22 cellular contexts compared by ENCODE assay signal in genomic region chr9:137787786-137788505, GRCh38.
A peak's percentile ranks its signal among the peaks of the same experiment; 100 is the strongest.
DNase-seq lines count a peak whose midpoint lies in the region; ATAC-seq and TF ChIP-seq lines count a peak whose summit lies in the region.
"Had no signal": no experiment of that assay in that cellular context is flagged by ENCODE, and none has a peak within 500 bp of the region (broad histone marks: within the 10 kb centered on the region; RNA-seq: fewer than 3 reads in every experiment).

No MANE protein-coding gene starts in this region.

- no peaks in the 10 kb centered on the region for H3K9me3 Mint-ChIP-seq in Calu3 (ENCODE audit: low read depth, unreplicated experiment)
- peaks cover 19% of the 10 kb centered on the region for H3K9me3 Mint-ChIP-seq in glutamatergic neuron (ENCODE audit: unreplicated experiment)
- H3K9me3 Mint-ChIP-seq: activated naive CD8-positive, alpha-beta T cell treated with anti-CD3 and anti-CD28 coated beads, Interleukin-2, amount 10 ng/mL, durations not matched to agents 7 days and 5 days; naive thymus-derived CD8-positive, alpha-beta T cell had no signal

- CTCF ChIA-PET in Calu3 (lab: Charles Lee): no interaction called here

- H3K27ac Mint-ChIP-seq in Calu3 (ENCODE audit: unreplicated experiment) (peak overlapping the region; percentile 22), glutamatergic neuron (ENCODE audit: unreplicated experiment) (peak overlapping the region; percentile 14)
- H3K27ac Mint-ChIP-seq: activated naive CD8-positive, alpha-beta T cell treated with anti-CD3 and anti-CD28 coated beads, Interleukin-2, amount 10 ng/mL, durations not matched to agents 7 days and 5 days had no signal

- H3K4me3 ChIP-seq in HUES6 (ENCODE audit: low read depth, low read length) (no peak overlapping the region), sigmoid colon (no peak overlapping the region)
- H3K4me3 ChIP-seq: lung, prostate gland, spleen had no signal

- no peak for TF ChIP-seq CTCF in Calu3 (IDR thresholded peaks at IDR 0.05; ENCODE audit: unreplicated experiment)
- no peak for TF ChIP-seq CTCF in glutamatergic neuron (IDR thresholded peaks at IDR 0.05; ENCODE audit: partially characterized antibody, unreplicated experiment)
- TF ChIP-seq CTCF in sigmoid colon (IDR thresholded peaks at IDR 0.05): no peak

- no peak for TF ChIP-seq POLR2A in sigmoid colon (IDR thresholded peaks at IDR 0.05)

- H3K27ac ChIP-seq in HUES6 (ENCODE audit: low read depth, low read length) (no peak overlapping the region), sigmoid colon (no peak overlapping the region)
- H3K27ac ChIP-seq: brain microvascular endothelial cell, prostate gland had no signal

- no peak for DNase-seq in Calu3
- no peak for DNase-seq in glutamatergic neuron
- peak; percentile 47 for DNase-seq in sigmoid colon
- no peak for DNase-seq in NCI-H1694 (lab: John Stamatoyannopoulos, UW)
- DNase-seq in activated CD8-positive, alpha-beta memory T cell treated with anti-CD3 and anti-CD28 coated beads, Interleukin-2, amount 50 U/mL, for 48 hours: no peak
- DNase-seq: activated naive CD8-positive, alpha-beta T cell treated with anti-CD3 and anti-CD28 coated beads, Interleukin-2, amount 10 ng/mL, durations not matched to agents 7 days and 5 days; activated T-cell treated with anti-CD3 and anti-CD28 coated beads, Interleukin-2, amount 50 U/mL, for 48 hours; AML-193; brain microvascular endothelial cell; cortex of kidney; EL; Kasumi-1; naive thymus-derived CD8-positive, alpha-beta T cell; NCI-H1092; NCI-H2029 treated with DMSO at 0.1 percent for 48 hours; NCI-H446; spleen; stimulated activated CD8-positive, alpha-beta memory T cell treated with anti-CD3 and anti-CD28 coated beads, Interleukin-4, amount 100 ng/mL, for 48 hours had no signal

- H3K36me3 Mint-ChIP-seq in Calu3 (ENCODE audit: insufficient read depth, unreplicated experiment) (peaks cover 19% of the 10 kb centered on the region), glutamatergic neuron (ENCODE audit: unreplicated experiment) (peaks cover under 1% of the 10 kb centered on the region)

- H3K9ac ChIP-seq in HUES6 (ENCODE audit: low read length): peak overlapping the region; percentile 27

- BruUV-seq in Calu3 (replicated peaks; lab: Mats Ljungman, UMichigan): no TSS peak

- H3K27me3 Mint-ChIP-seq in Calu3 (ENCODE audit: unreplicated experiment) (no peaks in the 10 kb centered on the region), glutamatergic neuron (ENCODE audit: unreplicated experiment) (peaks cover 11% of the 10 kb centered on the region)
- H3K27me3 Mint-ChIP-seq: activated naive CD8-positive, alpha-beta T cell treated with anti-CD3 and anti-CD28 coated beads, Interleukin-2, amount 10 ng/mL, durations not matched to agents 7 days and 5 days; naive thymus-derived CD8-positive, alpha-beta T cell had no signal

- TF ChIP-seq EP300 in sigmoid colon (IDR thresholded peaks at IDR 0.05): no peak

- peaks cover 18% of the 10 kb centered on the region for H3K4me1 ChIP-seq in HUES6 (ENCODE audit: control insufficient read depth, insufficient read depth, low read length)
- H3K4me1 ChIP-seq in sigmoid colon: no peaks in the 10 kb centered on the region
- H3K4me1 ChIP-seq: prostate gland had no signal

- H3K4me3 Mint-ChIP-seq in Calu3 (ENCODE audit: low read depth, unreplicated experiment) (peak overlapping the region; percentile 25), glutamatergic neuron (ENCODE audit: unreplicated experiment) (no peak overlapping the region)
- H3K4me3 Mint-ChIP-seq: activated naive CD8-positive, alpha-beta T cell treated with anti-CD3 and anti-CD28 coated beads, Interleukin-2, amount 10 ng/mL, durations not matched to agents 7 days and 5 days had no signal

- WGBS in sigmoid colon, 2 donors: 56 to 89% methylated on average over 18 of the region's 18 CpGs

- H3K36me3 ChIP-seq in HUES6 (ENCODE audit: control insufficient read depth, insufficient read depth, low read length) (peaks cover 61% of the 10 kb centered on the region), sigmoid colon (peaks cover 13 to 94% (median 46%) of the 10 kb centered on the region in 4 donors)

- H3K27me3 ChIP-seq in HUES6 (ENCODE audit: control insufficient read depth, insufficient read depth, low read length): no peaks in the 10 kb centered on the region
- no peaks in the 10 kb centered on the region for H3K27me3 ChIP-seq in sigmoid colon
- H3K27me3 ChIP-seq: brain microvascular endothelial cell, spleen had no signal

- no peak for ATAC-seq in GM18498 (IDR thresholded peaks at IDR 0.05; ENCODE audit: unreplicated experiment)
- ATAC-seq: naive thymus-derived CD8-positive, alpha-beta T cell had no signal

- intact Hi-C loops in Calu3 (cut with micrococcal nuclease; ENCODE audit: unreplicated experiment) (no loop called here), sigmoid colon (cut with DNase I) (no loop called here)

- H3K4me1 Mint-ChIP-seq in Calu3 (ENCODE audit: low read depth, unreplicated experiment): peaks cover 18% of the 10 kb centered on the region
- peaks cover 31% of the 10 kb centered on the region for H3K4me1 Mint-ChIP-seq in glutamatergic neuron (ENCODE audit: low read depth, unreplicated experiment)

- H3K9me3 ChIP-seq in HUES6 (ENCODE audit: control insufficient read depth, insufficient read depth, low read depth, low read length) (no peaks in the 10 kb centered on the region), sigmoid colon (no peaks in the 10 kb centered on the region)
- H3K9me3 ChIP-seq: prostate gland, spleen had no signal
